Comparison of ENCODE assay signal across 8 cellular contexts in genomic region chr2:43609304-43609883, GRCh38. TPM values are rescaled to one million over a fixed set of nuclear protein-coding genes. Genes with fewer than 3 reads are reported as not detected.
DNase-seq lines count a peak whose midpoint lies in the region; ATAC-seq, FAIRE-seq and TF ChIP-seq lines count a peak whose summit lies in the region.

No MANE protein-coding gene starts in this region.

- FAIRE-seq in islet of Langerhans (lab: Jason Lieb, UNC), result peak; percentile 5

- H3K4me1 ChIP-seq in Peyer's patch, result peaks cover 0 to 7% (median 0%) of the 10 kb centered on the region in 4 donors

- H3K36me3 ChIP-seq in Peyer's patch, result no peaks in the 10 kb centered on the region

- no peaks in the 10 kb centered on the region for H3K27me3 ChIP-seq in Peyer's patch

- peak; percentile 67 for ATAC-seq in stimulated activated naive CD8-positive, alpha-beta T cell treated with anti-CD3 and anti-CD28 coated beads, Interleukin-15, Interleukin-2, amounts not matched to agents 100 U/mL and 50 U/mL, for 24 hours
- ATAC-seq in HG02642 (IDR thresholded peaks at IDR 0.05; ENCODE audit: poor library complexity, unreplicated experiment), result no peak

- no peaks in the 10 kb centered on the region for H3K27me3 Mint-ChIP-seq in MCF 10A (ENCODE audit: insufficient read depth, unreplicated experiment)

- peaks cover 6% of the 10 kb centered on the region for H3K4me1 Mint-ChIP-seq in MCF 10A (ENCODE audit: insufficient read depth, unreplicated experiment)

- peak; percentile 45 for DNase-seq in stimulated activated CD4-positive, alpha-beta T cell treated with anti-CD3 and anti-CD28 coated beads, Interleukin-15, amount 100 ng/mL, for 24 hours
- DNase-seq in stimulated activated CD4-positive, alpha-beta T cell treated with anti-CD3 and anti-CD28 coated beads, Interleukin-4, amount 100 ng/mL, for 4 hours, result no peak
- peak; percentile 78 for DNase-seq in HT-29 (ENCODE audit: low spot score)
- peak in 2 of 3 donors; percentile 22 to 67 for DNase-seq in Peyer's patch
- peak; percentile 71 for DNase-seq in MCF 10A (ENCODE audit: unreplicated experiment)
- peak; percentile 25 for DNase-seq in stimulated activated naive CD8-positive, alpha-beta T cell treated with anti-CD3 and anti-CD28 coated beads, Interleukin-15, Interleukin-2, amounts not matched to agents 100 U/mL and 50 U/mL, for 24 hours

- CTCF ChIA-PET in MCF 10A (lab: Yijun Ruan, JAX), result interaction anchor here (0.6 to 2.2 kb wide), 16 partner anchors 12 to 1097 kb away, joined by 3 to 18 read pairs (median 3); partner anchors contain the start of gene THADA

- H3K4me3 Mint-ChIP-seq in MCF 10A (ENCODE audit: unreplicated experiment), result no peak overlapping the region

- intact Hi-C loops in MCF 10A (cut with micrococcal nuclease), result loop anchor here (1.0 to 5.0 kb wide), 3 partner anchors 163 to 782 kb away; partner anchors contain the start of gene DYNC2LI1

- H3K9me3 ChIP-seq in Peyer's patch, result no peaks in the 10 kb centered on the region

- H3K27ac Mint-ChIP-seq in MCF 10A (ENCODE audit: low read depth, unreplicated experiment), result no peak overlapping the region

- TF ChIP-seq CTCF in Peyer's patch (IDR thresholded peaks at IDR 0.05) (peak; percentile 38 to 78 (median 72)), MCF 10A (IDR thresholded peaks at IDR 0.05; ENCODE audit: unreplicated experiment) (peak; percentile 53)

- TF ChIP-seq POLR2A in Peyer's patch (IDR thresholded peaks at IDR 0.05), result no peak

- BruUV-seq in MCF 10A (replicated peaks; lab: Mats Ljungman, UMichigan), result no TSS peak

- H3K9me3 Mint-ChIP-seq in MCF 10A (ENCODE audit: unreplicated experiment), result no peaks in the 10 kb centered on the region

- POLR2A ChIA-PET in MCF 10A (lab: Yijun Ruan, JAX), result interaction anchor here (1.1 kb wide), 1 partner anchor 14 kb away, joined by 3 read pairs; the partner anchor contains the start of gene THADA

- H3K36me3 Mint-ChIP-seq in MCF 10A (ENCODE audit: insufficient read depth, unreplicated experiment), result no peaks in the 10 kb centered on the region

- H3K4me3 ChIP-seq in Peyer's patch, result no peak overlapping the region

- peak overlapping the region in 1 of 4 donors; percentile 30 for H3K27ac ChIP-seq in Peyer's patch

RNA-seq across cellular contexts. Expression of gene THADA, which starts 13.6 kb away (rescaled TPM):
- total RNA-seq in HT-29 (2014; rRNA removed; shearing (Covaris generic)), result 22.0 and 28.7 TPM in 2 replicates
- total RNA-seq in Peyer's patch (10 to 100 TPM; 19.3 to 76.7 (median 26.3) TPM), MCF 10A (2022) (42.3 and 49.8 TPM in 2 replicates)

RNA-seq across cellular contexts. Expression of gene PLEKHH2, which starts 27.7 kb away (rescaled TPM):
- total RNA-seq in HT-29 (2014; rRNA removed; shearing (Covaris generic)), result 1.5 and 3.8 TPM in 2 replicates
- total RNA-seq in Peyer's patch, result 100 to 1,000 TPM in 1 of 4 donors, 10 to 100 TPM in 2, 1 to 10 TPM in 1; 3.3 to 158 (median 22.6) TPM
- total RNA-seq in MCF 10A (2022), result 0.93 and 1.2 TPM in 2 replicates

Comparison
In these comparisons a context has a peak if more than half of its experiments do, and no peak if none do; other contexts are left out.
1. DNase-seq: peak in stimulated activated CD4-positive, alpha-beta T cell treated with anti-CD3 and anti-CD28 coated beads, Interleukin-15, amount 100 ng/mL, for 24 hours (single experiment), HT-29 (single experiment), Peyer's patch (2 of 3), MCF 10A (single experiment) and stimulated activated naive CD8-positive, alpha-beta T cell treated with anti-CD3 and anti-CD28 coated beads, Interleukin-15, Interleukin-2, amounts not matched to agents 100 U/mL and 50 U/mL, for 24 hours (single experiment); none in stimulated activated CD4-positive, alpha-beta T cell treated with anti-CD3 and anti-CD28 coated beads, Interleukin-4, amount 100 ng/mL, for 4 hours (0 of 2).